8 cellular contexts compared by ENCODE assay signal in the genomic region with DNA sequence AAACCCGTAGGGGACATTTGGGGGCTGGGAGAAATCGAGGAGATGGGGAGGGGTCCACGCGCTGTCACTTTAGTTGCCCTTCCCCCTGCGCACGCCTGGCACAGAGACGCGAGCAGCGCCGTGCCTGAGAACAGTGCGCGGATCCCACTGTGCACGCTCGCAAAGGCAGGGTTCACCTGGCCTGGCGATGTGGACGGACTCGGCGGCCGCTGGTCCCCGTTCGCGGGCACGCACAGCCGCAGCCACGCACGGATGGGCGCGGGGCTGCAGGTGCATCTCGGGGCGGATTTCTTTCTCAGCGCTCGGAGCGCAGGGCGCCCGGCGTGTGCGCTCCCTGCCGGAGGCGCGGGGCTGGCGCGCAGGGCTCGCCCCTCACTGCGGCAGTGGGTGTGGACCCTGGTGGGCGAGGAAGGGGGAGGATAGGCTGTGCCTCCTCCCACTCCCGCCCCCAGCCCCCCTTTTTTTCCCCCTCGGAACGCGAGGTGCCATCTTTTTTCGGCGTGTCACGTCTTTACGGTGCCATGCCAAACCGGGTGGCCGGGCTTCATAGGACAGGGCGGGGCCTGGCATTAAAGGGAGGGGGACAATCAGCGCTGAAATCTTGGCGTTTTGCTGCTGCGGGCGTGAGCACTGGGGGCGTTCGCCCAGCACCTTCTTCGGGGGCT. TPM values are rescaled to one million over a fixed set of nuclear protein-coding genes. Genes with fewer than 3 reads are reported as not detected.
A peak's percentile ranks its signal among the peaks of the same experiment; 100 is the strongest.
DNase-seq lines count a peak whose midpoint lies in the region; ATAC-seq and TF ChIP-seq lines count a peak whose summit lies in the region.

No MANE protein-coding gene starts in this region.

- peak; percentile 31 for DNase-seq in activated CD4-positive, alpha-beta T cell treated with anti-CD3 and anti-CD28 coated beads for 36 hours
- DNase-seq in activated CD4-positive, alpha-beta T cell treated with anti-CD3 and anti-CD28 coated beads for 1 hour, result no peak
- peak in 1 of 2 donors; percentile 62 for DNase-seq in breast epithelium (ENCODE audit: low spot score in 2 of 2)
- DNase-seq in stimulated activated naive CD8-positive, alpha-beta T cell treated with anti-CD3 and anti-CD28 coated beads, Interleukin-15, Interleukin-2, amounts not matched to agents 100 U/mL and 50 U/mL, for 24 hours, result peak; percentile 19

- no peaks in the 10 kb centered on the region for H3K9me3 Mint-ChIP-seq in activated CD4-positive, alpha-beta T cell treated with anti-CD3 and anti-CD28 coated beads for 36 hours (ENCODE audit: low read depth)

- H3K27me3 Mint-ChIP-seq in activated CD4-positive, alpha-beta T cell treated with anti-CD3 and anti-CD28 coated beads for 36 hours, result peaks cover 46% of the 10 kb centered on the region

- H2AFZ ChIP-seq in OCI-LY1 (ENCODE audit: low read length), result no peak overlapping the region

- H3K9ac ChIP-seq in OCI-LY1 (ENCODE audit: low read length), result no peak overlapping the region; the same call in 1 of the 2 replicates

- peak overlapping the region; percentile 75 for H3K4me3 Mint-ChIP-seq in activated CD4-positive, alpha-beta T cell treated with anti-CD3 and anti-CD28 coated beads for 36 hours

- POLR2A ChIA-PET in activated CD4-positive, alpha-beta T cell treated with anti-CD3 and anti-CD28 coated beads for 36 hours (lab: Charles Lee), result interaction anchor here (0.6 kb wide), 1 partner anchor 57 kb away, joined by 4 read pairs; no protein-coding TSS in a partner anchor

- peaks cover 12% of the 10 kb centered on the region for H3K4me1 ChIP-seq in OCI-LY1 (ENCODE audit: insufficient read depth, low read length, severe bottlenecking)
- peaks cover 0 to 8% of the 10 kb centered on the region in 2 donors for H3K4me1 ChIP-seq in breast epithelium

- peaks cover 19% of the 10 kb centered on the region for H3K4me1 Mint-ChIP-seq in activated CD4-positive, alpha-beta T cell treated with anti-CD3 and anti-CD28 coated beads for 36 hours

- no peaks in the 10 kb centered on the region for H3K27me3 ChIP-seq in OCI-LY1 (ENCODE audit: insufficient read depth, low read length)
- peaks cover 0 to 28% of the 10 kb centered on the region in 2 donors for H3K27me3 ChIP-seq in breast epithelium
- no peaks in the 10 kb centered on the region for H3K27me3 ChIP-seq in layer of hippocampus (ENCODE audit: control insufficient read depth, insufficient read depth, low read length)

- TF ChIP-seq CTCF in OCI-LY1 (IDR thresholded peaks at IDR 0.05; ENCODE audit: low read length) (peak; percentile 10; the same call in 1 of the 2 replicates), breast epithelium (IDR thresholded peaks at IDR 0.05) (no peak)

- no peak for ATAC-seq in activated CD4-positive, alpha-beta T cell treated with anti-CD3 and anti-CD28 coated beads for 36 hours
- ATAC-seq in stimulated activated naive CD8-positive, alpha-beta T cell treated with anti-CD3 and anti-CD28 coated beads, Interleukin-15, Interleukin-2, amounts not matched to agents 100 U/mL and 50 U/mL, for 24 hours, result no peak
- ATAC-seq in activated CD4-positive, CD25-positive, alpha-beta regulatory T cell treated with anti-CD3 and anti-CD28 coated beads, Interleukin-2, amount 50 U/mL, for 24 hours, result no peak
- no peak for ATAC-seq in GM18519 (IDR thresholded peaks at IDR 0.05; ENCODE audit: low FRiP score, unreplicated experiment)

- H3K4me3 ChIP-seq in OCI-LY1 (ENCODE audit: low read depth, low read length, poor library complexity, severe bottlenecking) (peak overlapping the region; percentile 67), breast epithelium (peak overlapping the region; percentile 70 to 96 (median 81))

- no peaks in the 10 kb centered on the region for H3K9me2 ChIP-seq in OCI-LY1 (ENCODE audit: low read depth, low read length)

- intact Hi-C loops in activated CD4-positive, alpha-beta T cell treated with anti-CD3 and anti-CD28 coated beads for 36 hours (cut with DNase I, micrococcal nuclease), result no loop called here
- intact Hi-C loops in breast epithelium (cut with DNase I; ENCODE audit: low total_unique reads), result no loop called here

- H3K36me3 Mint-ChIP-seq in activated CD4-positive, alpha-beta T cell treated with anti-CD3 and anti-CD28 coated beads for 36 hours (ENCODE audit: low read depth), result no peaks in the 10 kb centered on the region

- no peak overlapping the region for H3K27ac Mint-ChIP-seq in activated CD4-positive, alpha-beta T cell treated with anti-CD3 and anti-CD28 coated beads for 36 hours

- H3K27ac ChIP-seq in OCI-LY1 (ENCODE audit: low read depth, low read length, poor library complexity, severe bottlenecking) (no peak overlapping the region), breast epithelium (peak overlapping the region in 1 of 2 donors; percentile 42), layer of hippocampus (ENCODE audit: low read depth, low read length) (peak overlapping the region; percentile 93)

- H3K79me2 ChIP-seq in OCI-LY1 (ENCODE audit: insufficient read depth, low read length), result no peaks in the 10 kb centered on the region

- H3F3A ChIP-seq in OCI-LY1 (ENCODE audit: insufficient read depth, low read length), result no peaks in the 10 kb centered on the region

- H4K20me1 ChIP-seq in OCI-LY1 (ENCODE audit: insufficient read depth, low read length), result no peaks in the 10 kb centered on the region

- H3K4me2 ChIP-seq in OCI-LY1 (ENCODE audit: low read length), result peak overlapping the region; percentile 87

- no peak for TF ChIP-seq POLR2A in breast epithelium (IDR thresholded peaks at IDR 0.05)

- CTCF ChIA-PET in activated CD4-positive, alpha-beta T cell treated with anti-CD3 and anti-CD28 coated beads for 36 hours (lab: Charles Lee), result no interaction called here

- H3K36me3 ChIP-seq in OCI-LY1 (ENCODE audit: insufficient read depth, low read length) (no peaks in the 10 kb centered on the region), breast epithelium (no peaks in the 10 kb centered on the region)

- H3K9me3 ChIP-seq in OCI-LY1 (ENCODE audit: low read length), result no peaks in the 10 kb centered on the region
- no peaks in the 10 kb centered on the region for H3K9me3 ChIP-seq in breast epithelium

RNA-seq across cellular contexts. Expression of gene MAPT, which starts 1.1 kb away (rescaled TPM):
- total RNA-seq in activated CD4-positive, alpha-beta T cell treated with anti-CD3 and anti-CD28 coated beads for 36 hours, result 1 to 10 TPM in 1 of 2 experiments, under 1 TPM in 1; 0.75 to 1.7 TPM
- total RNA-seq in breast epithelium, result 10 to 100 TPM in 2 of 3 donors, 1 to 10 TPM in 1; 9.9 to 15.1 (median 12.4) TPM

RNA-seq across cellular contexts. Expression of gene SPPL2C, which starts 50.8 kb away (rescaled TPM):
- not detected for total RNA-seq in activated CD4-positive, alpha-beta T cell treated with anti-CD3 and anti-CD28 coated beads for 36 hours
- not detected for total RNA-seq in breast epithelium

Comparison
In these comparisons a context has a peak if more than half of its experiments do, and no peak if none do; other contexts are left out.
1. RNA of gene MAPT, which starts 1.1 kb away (total RNA-seq): 9.9 to 15.1 TPM in breast epithelium; 0.75 to 1.7 TPM in activated CD4-positive, alpha-beta T cell treated with anti-CD3 and anti-CD28 coated beads for 36 hours; every median in the first group is over 4 times any median in the second.